In genomic region chr3:146067048-146067447, GRCh38 we compare ENCODE assay signal across 16 cellular contexts.
DNase-seq lines count a peak whose midpoint lies in the region; ATAC-seq, FAIRE-seq and TF ChIP-seq lines count a peak whose summit lies in the region.
"Had no signal": no experiment of that assay in that cellular context is flagged by ENCODE, and none has a peak within 500 bp of the region (broad histone marks: within the 10 kb centered on the region; RNA-seq: fewer than 3 reads in every experiment).

No MANE protein-coding gene starts in this region.

- ATAC-seq in GM21576 (IDR thresholded peaks at IDR 0.05; ENCODE audit: unreplicated experiment), result no peak

- intact Hi-C loops in activated CD4-positive, alpha-beta T cell treated with anti-CD3 and anti-CD28 coated beads, Interleukin-2, amount 10 ng/mL, durations not matched to agents 24 days and 14 days (cut with micrococcal nuclease), result loop anchor here (5.0 kb wide), 2 partner anchors 120 to 510 kb away; no protein-coding TSS in a partner anchor

- peaks cover 28% of the 10 kb centered on the region for H3K4me1 ChIP-seq in ACC112 (ENCODE audit: control insufficient read depth, insufficient read depth, low read length, unreplicated experiment)
- H3K4me1 ChIP-seq: ascending aorta had no signal

- H3K4me1 Mint-ChIP-seq in HFFc6 (ENCODE audit: low read depth), result peaks cover 25% of the 10 kb centered on the region
- no peaks in the 10 kb centered on the region for H3K4me1 Mint-ChIP-seq in immature natural killer cell
- H3K4me1 Mint-ChIP-seq in activated CD4-positive, alpha-beta T cell treated with anti-CD3 and anti-CD28 coated beads, Interleukin-2, amount 10 ng/mL, durations not matched to agents 24 days and 14 days, result no peaks in the 10 kb centered on the region
- H3K4me1 Mint-ChIP-seq: memory B cell had no signal

- H3K9me3 Mint-ChIP-seq in HFFc6 (no peaks in the 10 kb centered on the region), immature natural killer cell (no peaks in the 10 kb centered on the region)
- no peaks in the 10 kb centered on the region for H3K9me3 Mint-ChIP-seq in activated CD4-positive, alpha-beta T cell treated with anti-CD3 and anti-CD28 coated beads, Interleukin-2, amount 10 ng/mL, durations not matched to agents 24 days and 14 days
- H3K9me3 Mint-ChIP-seq: memory B cell had no signal

- no peak for TF ChIP-seq CTCF in HFFc6 (IDR thresholded peaks at IDR 0.05)
- TF ChIP-seq CTCF in astrocyte of the spinal cord (IDR thresholded peaks at IDR 0.05; ENCODE audit: low read depth, low read length), result no peak

- H3K79me2 ChIP-seq in ACC112 (ENCODE audit: control insufficient read depth, insufficient read depth, low read length, unreplicated experiment), result peaks cover 6% of the 10 kb centered on the region

- H3K27ac ChIP-seq in ACC112 (ENCODE audit: low read depth, low read length), result peak overlapping the region; percentile 78
- H3K27ac ChIP-seq: ascending aorta, pancreas had no signal

- H3K4me3 Mint-ChIP-seq in HFFc6 (peak overlapping the region; percentile 33; the same call in 1 of the 2 replicates), immature natural killer cell (no peak overlapping the region)
- no peak overlapping the region for H3K4me3 Mint-ChIP-seq in activated CD4-positive, alpha-beta T cell treated with anti-CD3 and anti-CD28 coated beads, Interleukin-2, amount 10 ng/mL, durations not matched to agents 24 days and 14 days
- H3K4me3 Mint-ChIP-seq: memory B cell had no signal

- in situ Hi-C loops in astrocyte of the spinal cord (cut with HindIII; ENCODE audit: low sequenced_read_pairs), result no loop called here

- H3K27ac Mint-ChIP-seq in HFFc6 (peak overlapping the region; percentile 58), immature natural killer cell (no peak overlapping the region)
- no peak overlapping the region for H3K27ac Mint-ChIP-seq in activated CD4-positive, alpha-beta T cell treated with anti-CD3 and anti-CD28 coated beads, Interleukin-2, amount 10 ng/mL, durations not matched to agents 24 days and 14 days
- H3K27ac Mint-ChIP-seq: memory B cell had no signal

- H3K27me3 ChIP-seq in ACC112 (ENCODE audit: insufficient read depth, low read length), result no peaks in the 10 kb centered on the region
- H3K27me3 ChIP-seq: ascending aorta, pancreas had no signal

- DNase-seq in HFFc6, result peak; percentile 69
- DNase-seq in astrocyte of the spinal cord (ENCODE audit: low read depth, low spot score), result peak; percentile 69
- DNase-seq in immature natural killer cell, result no peak
- DNase-seq in activated CD4-positive, alpha-beta T cell treated with anti-CD3 and anti-CD28 coated beads, Interleukin-2, amount 10 ng/mL, durations not matched to agents 24 days and 14 days, result no peak
- no peak for DNase-seq in DMS153 (lab: John Stamatoyannopoulos, UW)
- DNase-seq: AML-193, MV-4-11, pancreas, RPMI8226, T-helper 2 cell had no signal

- no peak overlapping the region for H2AFZ ChIP-seq in ACC112 (ENCODE audit: low read length, unreplicated experiment)

- H3K27me3 Mint-ChIP-seq in HFFc6 (ENCODE audit: insufficient read depth) (peaks cover 3% of the 10 kb centered on the region; the same call in 1 of the 2 replicates), immature natural killer cell (ENCODE audit: low read depth in 3 of 3) (no peaks in the 10 kb centered on the region)
- H3K27me3 Mint-ChIP-seq in activated CD4-positive, alpha-beta T cell treated with anti-CD3 and anti-CD28 coated beads, Interleukin-2, amount 10 ng/mL, durations not matched to agents 24 days and 14 days, result no peaks in the 10 kb centered on the region
- H3K27me3 Mint-ChIP-seq: memory B cell had no signal

- FAIRE-seq in islet of Langerhans (lab: Jason Lieb, UNC), result peak; percentile 36

- peaks cover 25% of the 10 kb centered on the region for H3K36me3 Mint-ChIP-seq in HFFc6 (ENCODE audit: low read depth)
- no peaks in the 10 kb centered on the region for H3K36me3 Mint-ChIP-seq in immature natural killer cell
- no peaks in the 10 kb centered on the region for H3K36me3 Mint-ChIP-seq in activated CD4-positive, alpha-beta T cell treated with anti-CD3 and anti-CD28 coated beads, Interleukin-2, amount 10 ng/mL, durations not matched to agents 24 days and 14 days (ENCODE audit: low read depth)
- H3K36me3 Mint-ChIP-seq: memory B cell had no signal

- H3K4me3 ChIP-seq in ACC112 (ENCODE audit: low read depth, low read length), result no peak overlapping the region
- no peak overlapping the region for H3K4me3 ChIP-seq in astrocyte of the spinal cord (ENCODE audit: low read depth, low read length)
- H3K4me3 ChIP-seq: ascending aorta, HAP-1, pancreas had no signal

- peaks cover 57% of the 10 kb centered on the region for H3K36me3 ChIP-seq in ACC112 (ENCODE audit: insufficient read depth, low read length)
- H3K36me3 ChIP-seq: HAP-1 had no signal

Comparison
In these comparisons a context has a peak if more than half of its experiments do, and no peak if none do; other contexts are left out.
1. DNase-seq: peak in HFFc6 (single experiment) and astrocyte of the spinal cord (single experiment); none in immature natural killer cell (0 of 3), activated CD4-positive, alpha-beta T cell treated with anti-CD3 and anti-CD28 coated beads, Interleukin-2, amount 10 ng/mL, durations not matched to agents 24 days and 14 days (single experiment) and DMS153 (single experiment).